1 cellular context compared by ENCODE assay signal in the genomic region with DNA sequence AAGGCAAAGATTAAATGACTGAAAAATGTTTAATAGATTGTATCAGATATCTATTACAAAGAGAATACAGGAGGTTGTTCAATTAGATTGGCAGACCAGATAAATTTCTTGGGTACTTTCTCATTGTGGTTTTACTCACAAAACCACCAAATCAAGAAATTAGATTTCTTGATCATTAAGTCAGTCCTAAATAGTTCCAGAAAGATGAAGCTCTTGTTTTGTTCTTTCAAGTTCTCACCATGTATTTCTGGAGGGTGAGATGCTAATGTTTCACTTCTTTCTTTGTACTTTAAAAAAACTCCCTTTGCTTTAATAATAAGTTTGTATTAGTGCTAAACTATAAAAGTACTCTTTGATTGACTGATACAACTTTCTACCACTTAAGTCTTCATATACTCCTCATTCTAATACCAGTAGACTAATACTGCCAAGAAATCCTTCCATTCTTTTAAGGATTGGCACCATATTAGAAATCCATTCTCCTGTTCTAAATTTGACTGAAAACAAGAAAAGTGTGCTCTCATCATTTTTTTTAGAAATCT.
TF ChIP-seq lines count a peak whose summit lies in the region.

No MANE protein-coding gene starts in this region.

TF ChIP-seq in HepG2, 621 proteins besides CTCF, POLR2A, EP300 and RAD21 (continued from another document):
- TF ChIP-seq, protein P1, sequence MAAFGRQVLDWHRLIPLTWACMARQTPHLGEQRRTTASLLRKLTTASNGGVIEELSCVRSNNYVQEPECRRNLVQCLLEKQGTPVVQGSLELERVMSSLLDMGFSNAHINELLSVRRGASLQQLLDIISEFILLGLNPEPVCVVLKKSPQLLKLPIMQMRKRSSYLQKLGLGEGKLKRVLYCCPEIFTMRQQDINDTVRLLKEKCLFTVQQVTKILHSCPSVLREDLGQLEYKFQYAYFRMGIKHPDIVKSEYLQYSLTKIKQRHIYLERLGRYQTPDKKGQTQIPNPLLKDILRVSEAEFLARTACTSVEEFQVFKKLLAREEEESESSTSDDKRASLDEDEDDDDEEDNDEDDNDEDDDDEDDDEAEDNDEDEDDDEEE (CRISPR knock-in tag; IDR thresholded peaks at IDR 0.05) = no peak
- no peak for TF ChIP-seq ZMAT3 (CRISPR knock-in tag; conservative IDR thresholded peaks at IDR 0.05)
- no peak for TF ChIP-seq ZNF772 (CRISPR knock-in tag; IDR thresholded peaks at IDR 0.05)
- TF ChIP-seq ZNF446 (CRISPR knock-in tag; IDR thresholded peaks at IDR 0.05) = no peak
- no peak for TF ChIP-seq ZNF180 (CRISPR knock-in tag; IDR thresholded peaks at IDR 0.05; ENCODE audit: borderline replicate concordance, low read depth)
- TF ChIP-seq ZNF7 (CRISPR knock-in tag; IDR thresholded peaks at IDR 0.05) = no peak
- no peak for TF ChIP-seq GFI1 (CRISPR knock-in tag; IDR thresholded peaks at IDR 0.05; ENCODE audit: borderline replicate concordance)
- TF ChIP-seq, protein P2, sequence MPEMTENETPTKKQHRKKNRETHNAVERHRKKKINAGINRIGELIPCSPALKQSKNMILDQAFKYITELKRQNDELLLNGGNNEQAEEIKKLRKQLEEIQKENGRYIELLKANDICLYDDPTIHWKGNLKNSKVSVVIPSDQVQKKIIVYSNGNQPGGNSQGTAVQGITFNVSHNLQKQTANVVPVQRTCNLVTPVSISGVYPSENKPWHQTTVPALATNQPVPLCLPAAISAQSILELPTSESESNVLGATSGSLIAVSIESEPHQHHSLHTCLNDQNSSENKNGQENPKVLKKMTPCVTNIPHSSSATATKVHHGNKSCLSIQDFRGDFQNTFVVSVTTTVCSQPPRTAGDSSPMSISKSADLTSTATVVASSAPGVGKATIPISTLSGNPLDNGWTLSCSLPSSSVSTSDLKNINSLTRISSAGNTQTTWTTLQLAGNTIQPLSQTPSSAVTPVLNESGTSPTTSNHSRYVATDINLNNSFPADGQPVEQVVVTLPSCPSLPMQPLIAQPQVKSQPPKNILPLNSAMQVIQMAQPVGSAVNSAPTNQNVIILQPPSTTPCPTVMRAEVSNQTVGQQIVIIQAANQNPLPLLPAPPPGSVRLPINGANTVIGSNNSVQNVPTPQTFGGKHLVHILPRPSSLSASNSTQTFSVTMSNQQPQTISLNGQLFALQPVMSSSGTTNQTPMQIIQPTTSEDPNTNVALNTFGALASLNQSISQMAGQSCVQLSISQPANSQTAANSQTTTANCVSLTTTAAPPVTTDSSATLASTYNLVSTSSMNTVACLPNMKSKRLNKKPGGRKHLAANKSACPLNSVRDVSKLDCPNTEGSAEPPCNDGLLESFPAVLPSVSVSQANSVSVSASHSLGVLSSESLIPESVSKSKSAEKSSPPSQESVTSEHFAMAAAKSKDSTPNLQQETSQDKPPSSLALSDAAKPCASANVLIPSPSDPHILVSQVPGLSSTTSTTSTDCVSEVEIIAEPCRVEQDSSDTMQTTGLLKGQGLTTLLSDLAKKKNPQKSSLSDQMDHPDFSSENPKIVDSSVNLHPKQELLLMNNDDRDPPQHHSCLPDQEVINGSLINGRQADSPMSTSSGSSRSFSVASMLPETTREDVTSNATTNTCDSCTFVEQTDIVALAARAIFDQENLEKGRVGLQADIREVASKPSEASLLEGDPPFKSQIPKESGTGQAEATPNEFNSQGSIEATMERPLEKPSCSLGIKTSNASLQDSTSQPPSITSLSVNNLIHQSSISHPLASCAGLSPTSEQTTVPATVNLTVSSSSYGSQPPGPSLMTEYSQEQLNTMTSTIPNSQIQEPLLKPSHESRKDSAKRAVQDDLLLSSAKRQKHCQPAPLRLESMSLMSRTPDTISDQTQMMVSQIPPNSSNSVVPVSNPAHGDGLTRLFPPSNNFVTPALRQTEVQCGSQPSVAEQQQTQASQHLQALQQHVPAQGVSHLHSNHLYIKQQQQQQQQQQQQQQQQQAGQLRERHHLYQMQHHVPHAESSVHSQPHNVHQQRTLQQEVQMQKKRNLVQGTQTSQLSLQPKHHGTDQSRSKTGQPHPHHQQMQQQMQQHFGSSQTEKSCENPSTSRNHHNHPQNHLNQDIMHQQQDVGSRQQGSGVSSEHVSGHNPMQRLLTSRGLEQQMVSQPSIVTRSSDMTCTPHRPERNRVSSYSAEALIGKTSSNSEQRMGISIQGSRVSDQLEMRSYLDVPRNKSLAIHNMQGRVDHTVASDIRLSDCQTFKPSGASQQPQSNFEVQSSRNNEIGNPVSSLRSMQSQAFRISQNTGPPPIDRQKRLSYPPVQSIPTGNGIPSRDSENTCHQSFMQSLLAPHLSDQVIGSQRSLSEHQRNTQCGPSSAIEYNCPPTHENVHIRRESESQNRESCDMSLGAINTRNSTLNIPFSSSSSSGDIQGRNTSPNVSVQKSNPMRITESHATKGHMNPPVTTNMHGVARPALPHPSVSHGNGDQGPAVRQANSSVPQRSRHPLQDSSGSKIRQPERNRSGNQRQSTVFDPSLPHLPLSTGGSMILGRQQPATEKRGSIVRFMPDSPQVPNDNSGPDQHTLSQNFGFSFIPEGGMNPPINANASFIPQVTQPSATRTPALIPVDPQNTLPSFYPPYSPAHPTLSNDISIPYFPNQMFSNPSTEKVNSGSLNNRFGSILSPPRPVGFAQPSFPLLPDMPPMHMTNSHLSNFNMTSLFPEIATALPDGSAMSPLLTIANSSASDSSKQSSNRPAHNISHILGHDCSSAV (CRISPR knock-in tag; IDR thresholded peaks at IDR 0.05; ENCODE audit: borderline replicate concordance) = no peak
- TF ChIP-seq, protein P3, sequence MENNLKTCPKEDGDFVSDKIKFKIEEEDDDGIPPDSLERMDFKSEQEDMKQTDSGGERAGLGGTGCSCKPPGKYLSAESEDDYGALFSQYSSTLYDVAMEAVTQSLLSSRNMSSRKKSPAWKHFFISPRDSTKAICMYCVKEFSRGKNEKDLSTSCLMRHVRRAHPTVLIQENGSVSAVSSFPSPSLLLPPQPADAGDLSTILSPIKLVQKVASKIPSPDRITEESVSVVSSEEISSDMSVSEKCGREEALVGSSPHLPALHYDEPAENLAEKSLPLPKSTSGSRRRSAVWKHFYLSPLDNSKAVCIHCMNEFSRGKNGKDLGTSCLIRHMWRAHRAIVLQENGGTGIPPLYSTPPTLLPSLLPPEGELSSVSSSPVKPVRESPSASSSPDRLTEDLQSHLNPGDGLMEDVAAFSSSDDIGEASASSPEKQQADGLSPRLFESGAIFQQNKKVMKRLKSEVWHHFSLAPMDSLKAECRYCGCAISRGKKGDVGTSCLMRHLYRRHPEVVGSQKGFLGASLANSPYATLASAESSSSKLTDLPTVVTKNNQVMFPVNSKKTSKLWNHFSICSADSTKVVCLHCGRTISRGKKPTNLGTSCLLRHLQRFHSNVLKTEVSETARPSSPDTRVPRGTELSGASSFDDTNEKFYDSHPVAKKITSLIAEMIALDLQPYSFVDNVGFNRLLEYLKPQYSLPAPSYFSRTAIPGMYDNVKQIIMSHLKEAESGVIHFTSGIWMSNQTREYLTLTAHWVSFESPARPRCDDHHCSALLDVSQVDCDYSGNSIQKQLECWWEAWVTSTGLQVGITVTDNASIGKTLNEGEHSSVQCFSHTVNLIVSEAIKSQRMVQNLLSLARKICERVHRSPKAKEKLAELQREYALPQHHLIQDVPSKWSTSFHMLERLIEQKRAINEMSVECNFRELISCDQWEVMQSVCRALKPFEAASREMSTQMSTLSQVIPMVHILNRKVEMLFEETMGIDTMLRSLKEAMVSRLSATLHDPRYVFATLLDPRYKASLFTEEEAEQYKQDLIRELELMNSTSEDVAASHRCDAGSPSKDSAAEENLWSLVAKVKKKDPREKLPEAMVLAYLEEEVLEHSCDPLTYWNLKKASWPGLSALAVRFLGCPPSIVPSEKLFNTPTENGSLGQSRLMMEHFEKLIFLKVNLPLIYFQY (CRISPR knock-in tag; IDR thresholded peaks at IDR 0.05; ENCODE audit: borderline replicate concordance) = no peak
- TF ChIP-seq, protein P4, sequence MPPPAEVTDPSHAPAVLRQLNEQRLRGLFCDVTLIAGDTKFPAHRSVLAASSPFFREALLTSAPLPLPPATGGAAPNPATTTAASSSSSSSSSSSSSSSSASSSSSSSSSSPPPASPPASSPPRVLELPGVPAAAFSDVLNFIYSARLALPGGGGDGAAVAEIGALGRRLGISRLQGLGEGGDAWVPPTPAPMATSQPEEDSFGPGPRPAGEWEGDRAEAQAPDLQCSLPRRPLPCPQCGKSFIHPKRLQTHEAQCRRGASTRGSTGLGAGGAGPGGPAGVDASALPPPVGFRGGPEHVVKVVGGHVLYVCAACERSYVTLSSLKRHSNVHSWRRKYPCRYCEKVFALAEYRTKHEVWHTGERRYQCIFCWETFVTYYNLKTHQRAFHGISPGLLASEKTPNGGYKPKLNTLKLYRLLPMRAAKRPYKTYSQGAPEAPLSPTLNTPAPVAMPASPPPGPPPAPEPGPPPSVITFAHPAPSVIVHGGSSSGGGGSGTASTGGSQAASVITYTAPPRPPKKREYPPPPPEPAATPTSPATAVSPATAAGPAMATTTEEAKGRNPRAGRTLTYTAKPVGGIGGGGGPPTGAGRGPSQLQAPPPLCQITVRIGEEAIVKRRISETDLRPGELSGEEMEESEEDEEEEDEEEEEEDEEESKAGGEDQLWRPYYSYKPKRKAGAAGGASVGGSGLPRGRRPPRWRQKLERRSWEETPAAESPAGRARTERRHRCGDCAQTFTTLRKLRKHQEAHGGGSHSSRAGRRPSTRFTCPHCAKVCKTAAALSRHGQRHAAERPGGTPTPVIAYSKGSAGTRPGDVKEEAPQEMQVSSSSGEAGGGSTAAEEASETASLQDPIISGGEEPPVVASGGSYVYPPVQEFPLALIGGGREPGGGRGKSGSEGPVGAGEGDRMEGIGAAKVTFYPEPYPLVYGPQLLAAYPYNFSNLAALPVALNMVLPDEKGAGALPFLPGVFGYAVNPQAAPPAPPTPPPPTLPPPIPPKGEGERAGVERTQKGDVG (CRISPR knock-in tag; IDR thresholded peaks at IDR 0.05; ENCODE audit: borderline replicate concordance) = no peak
TF ChIP-seq in HepG2: peak in this region for 0.
